Comparison of ENCODE assay signal across 10 cellular contexts in genomic region chr5:78511116-78511906, GRCh38.
DNase-seq lines count a peak whose midpoint lies in the region; ATAC-seq and TF ChIP-seq lines count a peak whose summit lies in the region.
"Had no signal": no experiment of that assay in that cellular context is flagged by ENCODE, and none has a peak within 500 bp of the region (broad histone marks: within the 10 kb centered on the region; RNA-seq: fewer than 3 reads in every experiment).

No MANE protein-coding gene starts in this region.

- H3K4me2 ChIP-seq in mammary epithelial cell (ENCODE audit: insufficient read depth, low read depth, low read length) = no peak overlapping the region

- TF ChIP-seq POLR2A in vagina (IDR thresholded peaks at IDR 0.05) = no peak

- no peaks in the 10 kb centered on the region for H3K9me3 Mint-ChIP-seq in MCF 10A (ENCODE audit: unreplicated experiment)
- H3K9me3 Mint-ChIP-seq in effector memory CD8-positive, alpha-beta T cell = no peaks in the 10 kb centered on the region
- peaks cover 0 to 3% (median 0%) of the 10 kb centered on the region in 11 donors for H3K9me3 Mint-ChIP-seq in naive thymus-derived CD4-positive, alpha-beta T cell

- H3K36me3 ChIP-seq in mammary epithelial cell (ENCODE audit: insufficient read depth, low read length) = peaks cover 6% of the 10 kb centered on the region
- no peaks in the 10 kb centered on the region for H3K36me3 ChIP-seq in naive thymus-derived CD4-positive, alpha-beta T cell (ENCODE audit: control insufficient read depth in 2 of 3, insufficient read depth in 3 of 3, low read length in 3 of 3)
- H3K36me3 ChIP-seq in vagina = no peaks in the 10 kb centered on the region
- H3K36me3 ChIP-seq: SJCRH30 had no signal

- H3K79me2 ChIP-seq in mammary epithelial cell (ENCODE audit: insufficient read depth, low read length) = peaks cover 65% of the 10 kb centered on the region

- H4K20me1 ChIP-seq in mammary epithelial cell (ENCODE audit: insufficient read depth, low read length) = no peaks in the 10 kb centered on the region

- in situ Hi-C loops in mammary epithelial cell (cut with MboI; ENCODE audit: low sequenced_read_pairs in 2 of 2) = no loop called here

- no peak overlapping the region for H3K4me3 Mint-ChIP-seq in MCF 10A (ENCODE audit: unreplicated experiment)
- H3K4me3 Mint-ChIP-seq in effector memory CD8-positive, alpha-beta T cell = peak overlapping the region; percentile 81 to 82
- H3K4me3 Mint-ChIP-seq in naive thymus-derived CD4-positive, alpha-beta T cell = peak overlapping the region in 5 of 10 donors; percentile 45 to 88 (median 84)

- dilution Hi-C loops in mammary epithelial cell (cut with HindIII; ENCODE audit: low sequenced_read_pairs) = no loop called here

- H3K36me3 Mint-ChIP-seq in MCF 10A (ENCODE audit: insufficient read depth, unreplicated experiment) = peaks cover 13% of the 10 kb centered on the region
- H3K36me3 Mint-ChIP-seq in effector memory CD8-positive, alpha-beta T cell (ENCODE audit: insufficient read depth) = no peaks in the 10 kb centered on the region
- no peaks in the 10 kb centered on the region for H3K36me3 Mint-ChIP-seq in naive thymus-derived CD4-positive, alpha-beta T cell

- peak overlapping the region; percentile 39 for H3K27ac Mint-ChIP-seq in MCF 10A (ENCODE audit: low read depth, unreplicated experiment)
- H3K27ac Mint-ChIP-seq in effector memory CD8-positive, alpha-beta T cell = no peak overlapping the region
- H3K27ac Mint-ChIP-seq in naive thymus-derived CD4-positive, alpha-beta T cell = no peak overlapping the region

- no peak overlapping the region for H3K9ac ChIP-seq in mammary epithelial cell (ENCODE audit: insufficient read depth, low read length)

- intact Hi-C loops in MCF 10A (cut with micrococcal nuclease) (no loop called here), mammary epithelial cell (cut with micrococcal nuclease) (no loop called here), vagina (cut with DNase I) (no loop called here)
- intact Hi-C loops in naive thymus-derived CD4-positive, alpha-beta T cell (cut with micrococcal nuclease) = no loop called here

- TF ChIP-seq CTCF in MCF 10A (IDR thresholded peaks at IDR 0.05; ENCODE audit: unreplicated experiment) (no peak), mammary epithelial cell (conservative IDR thresholded peaks at IDR 0.05 in 1 of 2, IDR thresholded peaks at IDR 0.05 in 1 of 2; ENCODE audit: extremely low read depth in 1 of 2, insufficient read depth in 1 of 2, low read depth in 1 of 2, low read length in 2 of 2) (no peak), vagina (IDR thresholded peaks at IDR 0.05) (no peak)

- H3K4me3 ChIP-seq in mammary epithelial cell (replicated peaks in 1 of 3; ENCODE audit: insufficient read depth in 1 of 3, low read depth in 2 of 3, low read length in 3 of 3) = no peak overlapping the region
- no peak overlapping the region for H3K4me3 ChIP-seq in naive thymus-derived CD4-positive, alpha-beta T cell (ENCODE audit: low read length)
- H3K4me3 ChIP-seq in vagina = no peak overlapping the region
- H3K4me3 ChIP-seq: SJCRH30 had no signal

- H3K27ac ChIP-seq in mammary epithelial cell (ENCODE audit: insufficient read depth, low read depth, low read length) (no peak overlapping the region), vagina (peak overlapping the region; percentile 9)
- H3K27ac ChIP-seq in naive thymus-derived CD4-positive, alpha-beta T cell (ENCODE audit: low read depth, low read length) = no peak overlapping the region
- H3K27ac ChIP-seq: SJCRH30 had no signal

- no TSS peak for BruUV-seq in MCF 10A (replicated peaks; lab: Mats Ljungman, UMichigan)
- no TSS peak for BruUV-seq in mammary epithelial cell (replicated peaks; lab: Mats Ljungman, UMichigan)

- 95% methylated on average over 10 of the region's 10 CpGs for WGBS in mammary epithelial cell (ENCODE audit: low coverage, missing lambda C conversion rate)

- H3K4me1 ChIP-seq in mammary epithelial cell (ENCODE audit: insufficient read depth, low read length) = peaks cover 33% of the 10 kb centered on the region
- peaks cover 3 to 9% of the 10 kb centered on the region in 2 donors for H3K4me1 ChIP-seq in naive thymus-derived CD4-positive, alpha-beta T cell (ENCODE audit: control insufficient read depth in 2 of 2, insufficient read depth in 2 of 2, low read length in 2 of 2)
- peaks cover 32% of the 10 kb centered on the region for H3K4me1 ChIP-seq in vagina

- POLR2A ChIA-PET in MCF 10A (lab: Yijun Ruan, JAX) = interaction anchor here (0.6 to 1.4 kb wide), 4 partner anchors 10 to 226 kb away, joined by 3 to 4 read pairs (median 3); no protein-coding TSS in a partner anchor
- POLR2A ChIA-PET in naive thymus-derived CD4-positive, alpha-beta T cell (lab: Charles Lee) = interaction anchor here (0.7 kb wide), 1 partner anchor 957 kb away, joined by 3 read pairs; no protein-coding TSS in a partner anchor

- H3K27me3 Mint-ChIP-seq in MCF 10A (ENCODE audit: insufficient read depth, unreplicated experiment) = no peaks in the 10 kb centered on the region
- H3K27me3 Mint-ChIP-seq in effector memory CD8-positive, alpha-beta T cell = peaks cover 72 to 85% of the 10 kb centered on the region in 2 donors
- peaks cover 64 to 89% (median 67%) of the 10 kb centered on the region in 5 donors for H3K27me3 Mint-ChIP-seq in naive thymus-derived CD4-positive, alpha-beta T cell

- CTCF ChIA-PET in MCF 10A (lab: Yijun Ruan, JAX) = interaction anchor here (0.7 to 1.4 kb wide), 2 partner anchors 10 to 43 kb away, joined by 3 read pairs; no protein-coding TSS in a partner anchor
- CTCF ChIA-PET in mammary epithelial cell (lab: Charles Lee; ENCODE audit: low non-redundant PET) = no interaction called here
- CTCF ChIA-PET in naive thymus-derived CD4-positive, alpha-beta T cell (lab: Charles Lee) = interaction anchor here (0.6 kb wide), 1 partner anchor 9 kb away, joined by 3 read pairs; no protein-coding TSS in a partner anchor

- no peak for ATAC-seq in effector memory CD8-positive, alpha-beta T cell (replicated peaks)
- peak; percentile 61 for ATAC-seq in naive thymus-derived CD4-positive, alpha-beta T cell

- H2AFZ ChIP-seq in mammary epithelial cell (ENCODE audit: low read depth, low read length) = no peak overlapping the region

- no peaks in the 10 kb centered on the region for H3K9me3 ChIP-seq in mammary epithelial cell (replicated peaks; ENCODE audit: insufficient read depth, low read length)
- H3K9me3 ChIP-seq in naive thymus-derived CD4-positive, alpha-beta T cell (ENCODE audit: control insufficient read depth in 2 of 3, low read length in 3 of 3) = no peaks in the 10 kb centered on the region
- H3K9me3 ChIP-seq in vagina = no peaks in the 10 kb centered on the region
- H3K9me3 ChIP-seq: SJCRH30 had no signal

- H3K4me1 Mint-ChIP-seq in MCF 10A (ENCODE audit: insufficient read depth, unreplicated experiment) = peaks cover 28% of the 10 kb centered on the region
- H3K4me1 Mint-ChIP-seq in effector memory CD8-positive, alpha-beta T cell (ENCODE audit: low read depth in 2 of 2) = peaks cover 9 to 10% of the 10 kb centered on the region in 2 donors
- H3K4me1 Mint-ChIP-seq in naive thymus-derived CD4-positive, alpha-beta T cell = peaks cover 0 to 23% (median 12%) of the 10 kb centered on the region in 7 donors

- DNase-seq in MCF 10A (ENCODE audit: unreplicated experiment) (no peak), mammary epithelial cell (no peak), vagina (ENCODE audit: extremely low spot score in 2 of 2) (no peak)
- DNase-seq in effector memory CD8-positive, alpha-beta T cell = no peak
- no peak for DNase-seq in naive thymus-derived CD4-positive, alpha-beta T cell
- no peak for DNase-seq in activated effector memory CD4-positive, alpha-beta T cell treated with anti-CD3 and anti-CD28 coated beads, Interleukin-2, amount 50 U/mL, for 16 hours
- no peak for DNase-seq in stimulated activated CD4-positive, alpha-beta T cell treated with anti-CD3 and anti-CD28 coated beads, Interleukin-4, amount 100 ng/mL, for 4 hours
- no peak for DNase-seq in activated CD4-positive, alpha-beta T cell treated with anti-CD3 and anti-CD28 coated beads for 48 hours
- DNase-seq: NCI-H2029 treated with DMSO at 0.1 percent for 48 hours, SJCRH30 had no signal

- no peaks in the 10 kb centered on the region for H3K27me3 ChIP-seq in mammary epithelial cell (ENCODE audit: insufficient read depth, low read length)
- H3K27me3 ChIP-seq in naive thymus-derived CD4-positive, alpha-beta T cell (ENCODE audit: control insufficient read depth in 2 of 2, insufficient read depth in 2 of 2, low read length in 2 of 2) = peaks cover 3 to 16% of the 10 kb centered on the region in 2 donors
- no peaks in the 10 kb centered on the region for H3K27me3 ChIP-seq in vagina
- H3K27me3 ChIP-seq: SJCRH30 had no signal
